In genomic region chr6:31740397-31741223, GRCh38 we compare ENCODE assay signal across 6 cellular contexts. TPM values are rescaled to one million over a fixed set of nuclear protein-coding genes. Genes with fewer than 3 reads are reported as not detected.
DNase-seq lines count a peak whose midpoint lies in the region; ATAC-seq, FAIRE-seq and TF ChIP-seq lines count a peak whose summit lies in the region.

No MANE protein-coding gene starts in this region.

- no peak for DNase-seq in SK-N-MC (ENCODE audit: low read depth, low spot score)
- no peak for DNase-seq in frontal cortex (ENCODE audit: low spot score in 2 of 2)
- no peak for DNase-seq in HuH-7.5 (ENCODE audit: low spot score)
- DNase-seq in left lobe of liver (ENCODE audit: low spot score), result no peak

- no peak for TF ChIP-seq POLR2A in GM18505 (IDR thresholded peaks at IDR 0.05; ENCODE audit: borderline replicate concordance, extremely low read depth, insufficient read depth, insufficient read length)

- ATAC-seq in GM18505 (IDR thresholded peaks at IDR 0.05; ENCODE audit: unreplicated experiment), result peak; percentile 5
- ATAC-seq in left lobe of liver, result no peak

- peaks cover 40% of the 10 kb centered on the region for H3K36me3 ChIP-seq in SK-N-MC (ENCODE audit: insufficient read depth, low read length)

- H3K4me3 ChIP-seq in SK-N-MC (peak overlapping the region; percentile 90), iPS-18c (ENCODE audit: insufficient read depth, low read depth, low read length) (peak overlapping the region; percentile 46)

- H3K9me3 ChIP-seq in SK-N-MC (ENCODE audit: low read depth, low read length), result no peaks in the 10 kb centered on the region
- no peaks in the 10 kb centered on the region for H3K9me3 ChIP-seq in iPS-18c (ENCODE audit: control insufficient read depth, insufficient read depth, low read length)

- H3K27ac ChIP-seq in SK-N-MC, result peak overlapping the region; percentile 75

- H3K9ac ChIP-seq in SK-N-MC (ENCODE audit: insufficient read length), result peak overlapping the region; percentile 96

- no peak for FAIRE-seq in frontal cortex (lab: Jason Lieb, UNC)

RNA-seq across cellular contexts. Expression of gene MSH5, which starts 0.8 kb away (rescaled TPM):
- total RNA-seq in frontal cortex, result 2.9 TPM
- total RNA-seq in left lobe of liver, result 5.2 TPM

RNA-seq across cellular contexts. Expression of gene CLIC1, which starts 4.3 kb away (rescaled TPM):
- total RNA-seq in frontal cortex (26.1 TPM), left lobe of liver (37.7 TPM)

RNA-seq across cellular contexts. Expression of gene DDAH2, which starts 11.5 kb away (rescaled TPM):
- total RNA-seq in frontal cortex (90.9 TPM), left lobe of liver (22.2 TPM)

RNA-seq across cellular contexts. Expression of gene MPIG6B, which starts 17.4 kb away (rescaled TPM):
- total RNA-seq in frontal cortex (not detected), left lobe of liver (0.33 TPM)

RNA-seq across cellular contexts. Expression of gene LY6G6C, which starts 19.1 kb away (rescaled TPM):
- total RNA-seq in frontal cortex, result not detected
- not detected for total RNA-seq in left lobe of liver
